In the genomic region with DNA sequence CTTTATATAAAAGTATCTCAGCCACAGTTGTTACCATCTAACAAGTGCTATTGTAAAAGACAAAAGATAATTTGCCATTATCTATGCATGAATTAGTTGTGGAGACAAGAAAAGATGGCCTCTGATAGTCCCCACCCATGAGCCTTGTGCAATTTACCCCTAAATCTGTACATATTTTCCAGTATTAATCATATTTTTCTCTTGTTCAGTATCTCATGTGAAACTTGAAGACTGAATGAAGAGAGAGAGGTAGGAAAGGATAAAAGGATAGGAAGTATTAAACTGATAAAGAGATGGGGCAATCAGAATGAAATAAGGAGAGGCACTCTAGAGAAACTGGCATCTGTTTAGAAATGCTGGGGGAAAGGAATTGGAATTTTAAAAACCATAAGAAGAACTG, we compare ENCODE assay signal across 14 cellular contexts. TPM values are rescaled to one million over a fixed set of nuclear protein-coding genes. Genes with fewer than 3 reads are reported as not detected.
DNase-seq lines count a peak whose midpoint lies in the region; ATAC-seq lines count a peak whose summit lies in the region.
"Had no signal": no experiment of that assay in that cellular context is flagged by ENCODE, and none has a peak within 500 bp of the region (broad histone marks: within the 10 kb centered on the region; RNA-seq: fewer than 3 reads in every experiment).

No MANE protein-coding gene starts in this region.

- H3K4me3 Mint-ChIP-seq in memory B cell: peak overlapping the region; percentile 11

- no peaks in the 10 kb centered on the region for H3K9me3 Mint-ChIP-seq in memory B cell

- no peaks in the 10 kb centered on the region for H3K79me2 ChIP-seq in GM23248 (ENCODE audit: insufficient read depth)

- in situ Hi-C loops in GM23248 (cut with MboI): no loop called here

- H2AFZ ChIP-seq in GM23248: peak overlapping the region; percentile 15

- H4K20me1 ChIP-seq in BLaER1 (no peaks in the 10 kb centered on the region), GM23248 (ENCODE audit: insufficient read depth) (no peaks in the 10 kb centered on the region)

- H3K36me3 Mint-ChIP-seq in memory B cell: no peaks in the 10 kb centered on the region

- no peaks in the 10 kb centered on the region for H3K27me3 Mint-ChIP-seq in memory B cell

- H3K9ac ChIP-seq in BLaER1 (peak overlapping the region; percentile 23; the same call in 1 of the 2 replicates), GM23248 (no peak overlapping the region)

- H3F3A ChIP-seq in GM23248 (ENCODE audit: insufficient read depth): peaks cover 19% of the 10 kb centered on the region

- H3K4me1 ChIP-seq in BLaER1 (peaks cover 37% of the 10 kb centered on the region), GM23248 (ENCODE audit: insufficient read depth) (peaks cover 51% of the 10 kb centered on the region)

- H3K4me2 ChIP-seq in BLaER1: peak overlapping the region; percentile 80
- H3K4me2 ChIP-seq in GM23248 (ENCODE audit: unreplicated experiment): no peak overlapping the region

- H3K36me3 ChIP-seq in BLaER1 (no peaks in the 10 kb centered on the region), GM23248 (ENCODE audit: low read depth) (no peaks in the 10 kb centered on the region)
- H3K36me3 ChIP-seq: neutrophil had no signal

- peak overlapping the region; percentile 51 for H3K27ac Mint-ChIP-seq in memory B cell

- peaks cover 18% of the 10 kb centered on the region for H3K4me1 Mint-ChIP-seq in memory B cell

- ATAC-seq in memory B cell (ENCODE audit: low read depth) (no peak), GM18519 (IDR thresholded peaks at IDR 0.05; ENCODE audit: low FRiP score, unreplicated experiment) (no peak), GM19351 (IDR thresholded peaks at IDR 0.05; ENCODE audit: unreplicated experiment) (no peak)

- H3K27ac ChIP-seq in BLaER1: peak overlapping the region; percentile 74
- no peak overlapping the region for H3K27ac ChIP-seq in GM23248
- H3K27ac ChIP-seq: esophagus muscularis mucosa, neutrophil had no signal

- no peaks in the 10 kb centered on the region for H3K9me2 ChIP-seq in GM23248 (ENCODE audit: insufficient read depth)

- no peaks in the 10 kb centered on the region for H3K9me3 ChIP-seq in BLaER1
- H3K9me3 ChIP-seq in GM23248 (ENCODE audit: low read depth): no peaks in the 10 kb centered on the region
- H3K9me3 ChIP-seq: esophagus muscularis mucosa, neutrophil had no signal

- DNase-seq in GM23248 (peak; percentile 42), amniotic epithelial cell (ENCODE audit: low read depth) (peak; percentile 81), memory B cell (ENCODE audit: low spot score in 2 of 2) (no peak), middle frontal gyrus (ENCODE audit: extremely low spot score, low spot score) (no peak), NCI-H446 treated with DMSO at 0.1 percent for 48 hours (lab: John Stamatoyannopoulos, UW) (no peak)
- DNase-seq: activated CD8-positive, alpha-beta memory T cell treated with anti-CD3 and anti-CD28 coated beads for 24 hours; GOT3; NK-92 treated with Interleukin-12 subunit alpha and Interleukin-12 subunit beta, amount 100 ng/mL, for 24 hours; SW 1271 had no signal

- H3K4me3 ChIP-seq in BLaER1: peak overlapping the region; percentile 29; the same call in 1 of the 2 replicates
- no peak overlapping the region for H3K4me3 ChIP-seq in GM23248
- H3K4me3 ChIP-seq: esophagus muscularis mucosa had no signal

- H3K27me3 ChIP-seq in BLaER1 (no peaks in the 10 kb centered on the region), GM23248 (replicated peaks; ENCODE audit: insufficient read depth) (no peaks in the 10 kb centered on the region)
- H3K27me3 ChIP-seq: esophagus muscularis mucosa, neutrophil had no signal

RNA-seq across cellular contexts. Expression of a gene that starts 3.7 kb away (rescaled TPM):
- total RNA-seq in GM23248 (2014; rRNA removed; shearing (Covaris generic)): 0.22 TPM in 1 of 2 replicates, not detected in the other
- 0.35 and 0.59 TPM in 2 replicates for polyA plus RNA-seq in GM23248 (2016; fragmentation: Nextera tagmentation; extraction: Ambion mirVana)

Comparison
In these comparisons a context has a peak if more than half of its experiments do, and no peak if none do; other contexts are left out.
1. DNase-seq: peak in GM23248 (single experiment) and amniotic epithelial cell (single experiment); none in memory B cell (0 of 2), middle frontal gyrus (single experiment) and NCI-H446 treated with DMSO at 0.1 percent for 48 hours (single experiment).